26 cellular contexts compared by ENCODE assay signal in the genomic region with DNA sequence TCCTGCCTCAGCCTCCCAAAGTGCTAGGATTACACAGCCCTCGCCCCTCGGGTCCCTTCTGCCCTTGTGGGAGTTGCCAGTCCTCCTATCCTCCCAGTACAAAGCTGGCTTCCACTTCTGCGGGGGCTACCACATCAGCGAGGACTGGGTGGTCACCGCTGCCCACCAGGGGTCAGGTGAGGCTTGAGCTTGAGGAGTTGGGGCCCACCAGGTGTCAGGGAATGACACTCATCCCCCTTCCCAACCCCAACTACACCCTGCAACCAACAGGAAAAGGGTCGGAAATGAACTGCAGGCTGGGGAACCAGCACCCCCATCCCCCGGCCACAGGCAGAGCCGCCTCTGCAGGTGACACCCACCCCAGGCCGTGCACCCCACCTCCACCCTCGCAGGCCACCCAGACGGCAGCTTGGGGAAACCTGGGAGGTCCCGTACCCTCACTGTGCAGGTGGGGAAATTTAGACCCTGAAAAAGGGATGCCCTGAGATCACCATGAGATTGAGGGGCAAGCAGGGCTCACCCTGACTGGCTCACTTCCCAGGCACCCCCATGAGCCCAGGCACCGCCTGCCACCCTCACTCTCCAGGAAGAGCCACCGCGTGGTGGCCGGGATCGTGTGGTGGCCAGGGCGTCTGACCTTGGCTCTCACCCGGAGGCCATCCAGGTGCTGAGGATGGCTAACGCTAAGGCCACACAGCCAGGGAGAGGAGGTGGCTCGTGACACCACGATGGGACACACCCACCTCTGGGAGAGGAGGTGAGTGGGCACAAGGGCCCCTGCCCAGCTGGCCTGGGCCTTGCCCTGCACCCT. TPM values are rescaled to one million over a fixed set of nuclear protein-coding genes. Genes with fewer than 3 reads are reported as not detected.
A peak's percentile ranks its signal among the peaks of the same experiment; 100 is the strongest.
DNase-seq lines count a peak whose midpoint lies in the region; ATAC-seq, FAIRE-seq and TF ChIP-seq lines count a peak whose summit lies in the region.
"Had no signal": no experiment of that assay in that cellular context is flagged by ENCODE, and none has a peak within 500 bp of the region (broad histone marks: within the 10 kb centered on the region; RNA-seq: fewer than 3 reads in every experiment).

No MANE protein-coding gene starts in this region.

- no peak overlapping the region for H3K4me3 ChIP-seq in A549
- H3K4me3 ChIP-seq: ascending aorta, GM12878, HAP-1, heart right ventricle, lung, PC-9, suprapubic skin had no signal

- TF ChIP-seq EP300 in A549 (IDR thresholded peaks at IDR 0.05): no peak

- no peaks in the 10 kb centered on the region for H3K36me3 Mint-ChIP-seq in activated naive CD4-positive, alpha-beta T cell treated with anti-CD3 and anti-CD28 coated beads, Interleukin-2, amount 10 ng/mL, durations not matched to agents 7 days and 5 days
- H3K36me3 Mint-ChIP-seq: CD4-positive, alpha-beta memory T cell; immature natural killer cell had no signal

- no peaks in the 10 kb centered on the region for H3K9me3 ChIP-seq in A549
- H3K9me3 ChIP-seq: ascending aorta, HAP-1, heart right ventricle, suprapubic skin had no signal

- TF ChIP-seq POLR2A in A549 (IDR thresholded peaks at IDR 0.05; ENCODE audit: low read length): no peak

- H3K4me3 Mint-ChIP-seq in activated naive CD4-positive, alpha-beta T cell treated with anti-CD3 and anti-CD28 coated beads, Interleukin-2, amount 10 ng/mL, durations not matched to agents 7 days and 5 days: no peak overlapping the region
- H3K4me3 Mint-ChIP-seq: activated B cell treated with CpG ODN at 0.5 μM for 24 hours; activated CD8-positive, alpha-beta T cell treated with anti-CD3 and anti-CD28 coated beads for 36 hours; activated naive CD4-positive, alpha-beta T cell treated with anti-CD3 and anti-CD28 coated beads for 36 hours; CD4-positive, alpha-beta memory T cell; immature natural killer cell; T-helper 2 cell treated with Interferon-gamma antibody and Interleukin-4, amounts not matched to agents 5 μg/mL and 100 μg/mL, for 36 hours had no signal

- no peaks in the 10 kb centered on the region for H3K9me3 Mint-ChIP-seq in activated naive CD4-positive, alpha-beta T cell treated with anti-CD3 and anti-CD28 coated beads, Interleukin-2, amount 10 ng/mL, durations not matched to agents 7 days and 5 days
- H3K9me3 Mint-ChIP-seq: activated B cell treated with CpG ODN at 0.5 μM for 24 hours; activated CD8-positive, alpha-beta T cell treated with anti-CD3 and anti-CD28 coated beads for 36 hours; activated naive CD4-positive, alpha-beta T cell treated with anti-CD3 and anti-CD28 coated beads for 36 hours; CD4-positive, alpha-beta memory T cell; immature natural killer cell; T-helper 2 cell treated with Interferon-gamma antibody and Interleukin-4, amounts not matched to agents 5 μg/mL and 100 μg/mL, for 36 hours had no signal

- DNase-seq in A549 (ENCODE audit: low read depth in 1 of 2, low spot score in 1 of 2): no peak
- no peak for DNase-seq in HTR-8/SVneo (ENCODE audit: insufficient read length, low spot score)
- no peak for DNase-seq in activated naive CD4-positive, alpha-beta T cell treated with anti-CD3 and anti-CD28 coated beads, Interleukin-2, amount 10 ng/mL, durations not matched to agents 7 days and 5 days
- no peak for DNase-seq in Ammon's horn (ENCODE audit: low spot score)
- DNase-seq: activated B cell treated with CpG ODN at 0.5 μM for 24 hours; activated CD8-positive, alpha-beta T cell treated with anti-CD3 and anti-CD28 coated beads for 36 hours; activated naive CD4-positive, alpha-beta T cell treated with anti-CD3 and anti-CD28 coated beads for 36 hours; activated T-cell treated with anti-CD3 and anti-CD28 coated beads, Interleukin-2, amount 50 U/mL, for 1 hour; CD4-positive, alpha-beta memory T cell; heart right ventricle; immature natural killer cell; NCI-H1694 treated with DMSO at 0.1 percent for 48 hours; NCI-H748 treated with DMSO at 0.1 percent for 48 hours; occipital lobe had no signal

- peaks cover 14% of the 10 kb centered on the region for H3K27me3 Mint-ChIP-seq in activated naive CD4-positive, alpha-beta T cell treated with anti-CD3 and anti-CD28 coated beads, Interleukin-2, amount 10 ng/mL, durations not matched to agents 7 days and 5 days

- peak in 1 of 2 experiments; percentile 4; a peak in 1 of 6 replicates for ATAC-seq in A549
- peak; percentile 2 for ATAC-seq in esophagus mucosa
- no peak for ATAC-seq in GM18858 (IDR thresholded peaks at IDR 0.05; ENCODE audit: unreplicated experiment)
- ATAC-seq: activated CD8-positive, alpha-beta T cell treated with anti-CD3 and anti-CD28 coated beads for 36 hours; GM12878 had no signal

- FAIRE-seq in A549 (lab: Jason Lieb, UNC) (no peak), HTR-8/SVneo (lab: Jason Lieb, UNC) (peak; percentile 86)
- FAIRE-seq: colon, GM12878 had no signal

- no peak overlapping the region for H3K27ac ChIP-seq in A549
- H3K27ac ChIP-seq: ascending aorta, heart right ventricle, HL-60, PC-9, suprapubic skin had no signal

- POLR2A ChIA-PET in A549 (lab: Yijun Ruan, JAX): no interaction called here

- H3K4me1 ChIP-seq in A549: no peaks in the 10 kb centered on the region
- H3K4me1 ChIP-seq: ascending aorta, HAP-1, suprapubic skin had no signal

- no peak for TF ChIP-seq CTCF in A549 (IDR thresholded peaks at IDR 0.05)

- no peak for TF ChIP-seq RAD21 in A549 (conservative IDR thresholded peaks at IDR 0.05 in 1 of 2, IDR thresholded peaks at IDR 0.05 in 1 of 2)

- H3K27ac Mint-ChIP-seq in activated naive CD4-positive, alpha-beta T cell treated with anti-CD3 and anti-CD28 coated beads, Interleukin-2, amount 10 ng/mL, durations not matched to agents 7 days and 5 days: no peak overlapping the region
- H3K27ac Mint-ChIP-seq: activated B cell treated with CpG ODN at 0.5 μM for 24 hours; activated CD8-positive, alpha-beta T cell treated with anti-CD3 and anti-CD28 coated beads for 36 hours; activated naive CD4-positive, alpha-beta T cell treated with anti-CD3 and anti-CD28 coated beads for 36 hours; CD4-positive, alpha-beta memory T cell; immature natural killer cell; T-helper 2 cell treated with Interferon-gamma antibody and Interleukin-4, amounts not matched to agents 5 μg/mL and 100 μg/mL, for 36 hours had no signal

- H3K4me1 Mint-ChIP-seq in activated naive CD4-positive, alpha-beta T cell treated with anti-CD3 and anti-CD28 coated beads, Interleukin-2, amount 10 ng/mL, durations not matched to agents 7 days and 5 days: no peaks in the 10 kb centered on the region
- H3K4me1 Mint-ChIP-seq: activated B cell treated with CpG ODN at 0.5 μM for 24 hours; CD4-positive, alpha-beta memory T cell; immature natural killer cell had no signal

- CTCF ChIA-PET in A549 (lab: Yijun Ruan, JAX): interaction anchor here (11.9 to 14.6 kb wide), 2 partner anchors 27 to 158 kb away, joined by 123 to 171 read pairs; no protein-coding TSS in a partner anchor
- CTCF ChIA-PET in activated naive CD4-positive, alpha-beta T cell treated with anti-CD3 and anti-CD28 coated beads, Interleukin-2, amount 10 ng/mL, durations not matched to agents 7 days and 5 days (lab: Charles Lee): interaction anchor here (0.6 kb wide), 1 partner anchor 159 kb away, joined by 3 read pairs; no protein-coding TSS in a partner anchor

- no peak overlapping the region for H3K4me2 ChIP-seq in A549
- H3K4me2 ChIP-seq: PC-9 had no signal

- 83% methylated on average over 22 of the region's 22 CpGs for WGBS in A549 (ENCODE audit: missing lambda C conversion rate)

TF ChIP-seq in A549, 52 proteins besides CTCF, POLR2A, EP300 and RAD21:
- no peak for TF ChIP-seq PHF8 (IDR thresholded peaks at IDR 0.05; ENCODE audit: borderline replicate concordance, low read depth)
- TF ChIP-seq POLR2AphosphoS2 (conservative IDR thresholded peaks at IDR 0.05; ENCODE audit: low read length): peak; percentile 13; the same call in 1 of the 2 replicates
- TF ChIP-seq EHF (CRISPR knock-in tag; IDR thresholded peaks at IDR 0.05): no peak

RNA-seq across cellular contexts. Expression of a gene that starts 8.0 kb away (rescaled TPM):
- not detected in 2 replicates for polyA plus RNA-seq in A549 (2011; rRNA removed)
- polyA plus RNA-seq in A549 (2012; cell fraction: cytosol; rRNA removed): not detected in 2 replicates
- polyA plus RNA-seq in A549 (2012; cell fraction: nucleus; rRNA removed): 0.06 TPM in 1 of 2 replicates, not detected in the other
- polyA plus RNA-seq in A549 (2017; fragmentation: RNase III; extraction: RNeasy Plus Mini Kit Qiagen cat#74134 plus additional on column Dnase treatment): not detected in 3 replicates
- polyA minus RNA-seq in A549 (2011; rRNA and poly(A)+ RNA removed): not detected in 2 replicates
- 0.44 TPM for total RNA-seq in esophagus mucosa
- total RNA-seq: activated B cell treated with CpG ODN at 0.5 μM for 24 hours; activated CD8-positive, alpha-beta T cell treated with anti-CD3 and anti-CD28 coated beads for 36 hours; activated naive CD4-positive, alpha-beta T cell treated with anti-CD3 and anti-CD28 coated beads for 36 hours; ascending aorta; CD4-positive, alpha-beta memory T cell; occipital lobe; PC-9; SK-MEL-5; suprapubic skin had no signal
- polyA plus RNA-seq: CD4-positive, alpha-beta memory T cell; GM12878; immature natural killer cell had no signal

RNA-seq across cellular contexts. Expression of a gene that starts 19.8 kb away (rescaled TPM):
- polyA plus RNA-seq in A549 (2011; rRNA removed): not detected in 2 replicates
- not detected in 2 replicates for polyA plus RNA-seq in A549 (2012; cell fraction: cytosol; rRNA removed)
- not detected in 2 replicates for polyA plus RNA-seq in A549 (2012; cell fraction: nucleus; rRNA removed)
- not detected in 3 replicates for polyA plus RNA-seq in A549 (2017; fragmentation: RNase III; extraction: RNeasy Plus Mini Kit Qiagen cat#74134 plus additional on column Dnase treatment)
- not detected in 2 replicates for polyA minus RNA-seq in A549 (2011; rRNA and poly(A)+ RNA removed)
- not detected for total RNA-seq in esophagus mucosa
- total RNA-seq: activated B cell treated with CpG ODN at 0.5 μM for 24 hours; activated CD8-positive, alpha-beta T cell treated with anti-CD3 and anti-CD28 coated beads for 36 hours; activated naive CD4-positive, alpha-beta T cell treated with anti-CD3 and anti-CD28 coated beads for 36 hours; ascending aorta; CD4-positive, alpha-beta memory T cell; occipital lobe; PC-9; SK-MEL-5; suprapubic skin had no signal
- polyA plus RNA-seq: CD4-positive, alpha-beta memory T cell; GM12878; immature natural killer cell had no signal

RNA-seq across cellular contexts. Expression of a gene that starts 24.7 kb away (rescaled TPM):
- 8.3 and 10.2 TPM in 2 replicates for polyA plus RNA-seq in A549 (2011; rRNA removed)
- 35.4 and 50.7 TPM in 2 replicates for polyA plus RNA-seq in A549 (2012; cell fraction: cytosol; rRNA removed)
- polyA plus RNA-seq in A549 (2012; cell fraction: nucleus; rRNA removed): 81.8 and 122 TPM in 2 replicates
- polyA plus RNA-seq in A549 (2017; fragmentation: RNase III; extraction: RNeasy Plus Mini Kit Qiagen cat#74134 plus additional on column Dnase treatment): 34.2 to 35.9 TPM (median 35.8 TPM) in 3 replicates
- 12.3 and 12.9 TPM in 2 replicates for polyA minus RNA-seq in A549 (2011; rRNA and poly(A)+ RNA removed)
- 33.0 TPM for total RNA-seq in esophagus mucosa
- total RNA-seq: activated B cell treated with CpG ODN at 0.5 μM for 24 hours had no signal
- polyA plus RNA-seq: immature natural killer cell had no signal
